17 cellular contexts compared by ENCODE assay signal in genomic region chr17:39643271-39643670, GRCh38. TPM values are rescaled to one million over a fixed set of nuclear protein-coding genes. Genes with fewer than 3 reads are reported as not detected.
DNase-seq lines count a peak whose midpoint lies in the region; ATAC-seq and TF ChIP-seq lines count a peak whose summit lies in the region.
"Had no signal": no experiment of that assay in that cellular context is flagged by ENCODE, and none has a peak within 500 bp of the region (broad histone marks: within the 10 kb centered on the region; RNA-seq: fewer than 3 reads in every experiment).

No MANE protein-coding gene starts in this region.

- no peaks in the 10 kb centered on the region for H3K9me3 Mint-ChIP-seq in activated T-cell treated with anti-CD3 and anti-CD28 coated beads, Interleukin-2, amount 50 U/mL, for 24 hours
- H3K9me3 Mint-ChIP-seq in dendritic cell treated with granulocyte-macrophage colony-stimulating factor and Interleukin-4, amounts not matched to agents 40 ng/mL and 50 ng/mL, for 4 days = no peaks in the 10 kb centered on the region
- H3K9me3 Mint-ChIP-seq in osteocyte (ENCODE audit: unreplicated experiment) = no peaks in the 10 kb centered on the region
- H3K9me3 Mint-ChIP-seq: activated T-cell treated with anti-CD3 and anti-CD28 coated beads, Interleukin-2, amount 50 U/mL, for 4 hours had no signal

- peaks cover 0 to 49% (median 5%) of the 10 kb centered on the region in 4 donors for H3K4me1 ChIP-seq in Peyer's patch

- H3K36me3 ChIP-seq in Peyer's patch = no peaks in the 10 kb centered on the region
- H3K36me3 ChIP-seq: thyroid gland had no signal

- H3K27ac Mint-ChIP-seq in activated T-cell treated with anti-CD3 and anti-CD28 coated beads, Interleukin-2, amount 50 U/mL, for 24 hours = peak overlapping the region; percentile 62
- H3K27ac Mint-ChIP-seq in dendritic cell treated with granulocyte-macrophage colony-stimulating factor and Interleukin-4, amounts not matched to agents 40 ng/mL and 50 ng/mL, for 4 days = peak overlapping the region; percentile 37
- H3K27ac Mint-ChIP-seq in osteocyte (ENCODE audit: unreplicated experiment) = peak overlapping the region; percentile 15

- H3K9me3 ChIP-seq in Peyer's patch = no peaks in the 10 kb centered on the region
- H3K9me3 ChIP-seq: thyroid gland had no signal

- ATAC-seq in GM18858 (IDR thresholded peaks at IDR 0.05; ENCODE audit: unreplicated experiment) = no peak
- ATAC-seq: activated T-cell treated with anti-CD3 and anti-CD28 coated beads, Interleukin-2, amount 50 U/mL, for 4 hours; GM12878; left lobe of liver had no signal

- H3K4me3 Mint-ChIP-seq in activated T-cell treated with anti-CD3 and anti-CD28 coated beads, Interleukin-2, amount 50 U/mL, for 24 hours = no peak overlapping the region
- H3K4me3 Mint-ChIP-seq in dendritic cell treated with granulocyte-macrophage colony-stimulating factor and Interleukin-4, amounts not matched to agents 40 ng/mL and 50 ng/mL, for 4 days = peak overlapping the region; percentile 60
- H3K4me3 Mint-ChIP-seq in osteocyte (ENCODE audit: unreplicated experiment) = no peak overlapping the region
- H3K4me3 Mint-ChIP-seq: activated T-cell treated with anti-CD3 and anti-CD28 coated beads, Interleukin-2, amount 50 U/mL, for 4 hours had no signal

- no peak overlapping the region for H3K27ac ChIP-seq in Peyer's patch
- H3K27ac ChIP-seq: thyroid gland had no signal

- no peak overlapping the region for H3K4me3 ChIP-seq in Peyer's patch
- H3K4me3 ChIP-seq: GM12878, thyroid gland had no signal

- no peaks in the 10 kb centered on the region for H3K27me3 ChIP-seq in Peyer's patch
- H3K27me3 ChIP-seq: thyroid gland had no signal

- DNase-seq in activated T-cell treated with anti-CD3 and anti-CD28 coated beads, Interleukin-2, amount 50 U/mL, for 24 hours = no peak
- DNase-seq in activated T-cell treated with anti-CD3 and anti-CD28 coated beads, Interleukin-2, amount 50 U/mL, for 48 hours = no peak
- DNase-seq in M059J (ENCODE audit: low read depth) = peak; percentile 64
- no peak for DNase-seq in osteocyte (ENCODE audit: extremely low spot score, unreplicated experiment)
- DNase-seq in Peyer's patch = no peak
- DNase-seq in stimulated activated CD4-positive, alpha-beta T cell treated with anti-CD3 and anti-CD28 coated beads, Interleukin-12 subunit alpha, Interleukin-12 subunit beta, amount 100 ng/mL, for 4 hours = no peak
- DNase-seq: activated CD4-positive, CD25-positive, alpha-beta regulatory T cell; activated T-cell treated with anti-CD3 and anti-CD28 coated beads, Interleukin-2, amount 50 U/mL, for 4 hours; DMS53; Karpas-422; NCI-H1930; small intestine; thyroid gland had no signal

- peaks cover 57% of the 10 kb centered on the region for H3K4me1 Mint-ChIP-seq in activated T-cell treated with anti-CD3 and anti-CD28 coated beads, Interleukin-2, amount 50 U/mL, for 24 hours (ENCODE audit: low read depth)
- H3K4me1 Mint-ChIP-seq in dendritic cell treated with granulocyte-macrophage colony-stimulating factor and Interleukin-4, amounts not matched to agents 40 ng/mL and 50 ng/mL, for 4 days (ENCODE audit: low read depth) = peaks cover 100% of the 10 kb centered on the region
- H3K4me1 Mint-ChIP-seq in osteocyte (ENCODE audit: unreplicated experiment) = peaks cover 45% of the 10 kb centered on the region

- intact Hi-C loops in dendritic cell treated with granulocyte-macrophage colony-stimulating factor and Interleukin-4, amounts not matched to agents 40 ng/mL and 50 ng/mL, for 4 days (cut with micrococcal nuclease) = loop anchor here (2.0 kb wide), 1 partner anchor 16 kb away; no protein-coding TSS in a partner anchor

- no peak for TF ChIP-seq CTCF in osteocyte (IDR thresholded peaks at IDR 0.05)
- no peak for TF ChIP-seq CTCF in Peyer's patch (IDR thresholded peaks at IDR 0.05)

- TF ChIP-seq POLR2A in Peyer's patch (IDR thresholded peaks at IDR 0.05) = no peak

- H3K27me3 Mint-ChIP-seq in activated T-cell treated with anti-CD3 and anti-CD28 coated beads, Interleukin-2, amount 50 U/mL, for 24 hours = no peaks in the 10 kb centered on the region
- no peaks in the 10 kb centered on the region for H3K27me3 Mint-ChIP-seq in dendritic cell treated with granulocyte-macrophage colony-stimulating factor and Interleukin-4, amounts not matched to agents 40 ng/mL and 50 ng/mL, for 4 days
- H3K27me3 Mint-ChIP-seq in osteocyte (ENCODE audit: unreplicated experiment) = no peaks in the 10 kb centered on the region

- peaks cover 8% of the 10 kb centered on the region for H3K36me3 Mint-ChIP-seq in activated T-cell treated with anti-CD3 and anti-CD28 coated beads, Interleukin-2, amount 50 U/mL, for 24 hours (ENCODE audit: low read depth)
- peaks cover 30% of the 10 kb centered on the region for H3K36me3 Mint-ChIP-seq in dendritic cell treated with granulocyte-macrophage colony-stimulating factor and Interleukin-4, amounts not matched to agents 40 ng/mL and 50 ng/mL, for 4 days (ENCODE audit: low read depth)
- no peaks in the 10 kb centered on the region for H3K36me3 Mint-ChIP-seq in osteocyte (ENCODE audit: unreplicated experiment)

RNA-seq across cellular contexts. Expression of gene STARD3, which starts 6.3 kb away (rescaled TPM):
- 20.8 and 33.1 TPM in 2 replicates for total RNA-seq in M059J (2014; rRNA removed; shearing (Covaris generic))
- total RNA-seq in osteocyte = 55.5 and 68.9 TPM in 2 replicates
- total RNA-seq in Peyer's patch = 100 to 1,000 TPM; 102 to 212 (median 145) TPM

RNA-seq across cellular contexts. Expression of gene PPP1R1B, which starts 16.5 kb away (rescaled TPM):
- total RNA-seq in M059J (2014; rRNA removed; shearing (Covaris generic)) = not detected in 2 replicates
- total RNA-seq in osteocyte (4.5 and 6.0 TPM in 2 replicates), Peyer's patch (100 to 1,000 TPM in 3 of 4 donors, 10 to 100 TPM in 1; 71.8 to 161 (median 125) TPM)
- total RNA-seq: GM12878 had no signal

RNA-seq across cellular contexts. Expression of gene TCAP, which starts 21.9 kb away (rescaled TPM):
- 0.05 TPM in 1 of 2 replicates, not detected in the other for total RNA-seq in M059J (2014; rRNA removed; shearing (Covaris generic))
- total RNA-seq in osteocyte (0.94 and 1.3 TPM in 2 replicates), Peyer's patch (1 to 10 TPM in 2 of 4 donors, under 1 TPM in 1, not detected in 1; 0.53 to 1.9 (median 1.1) TPM)

RNA-seq across cellular contexts. Expression of gene PNMT, which starts 25.0 kb away (rescaled TPM):
- not detected in 2 replicates for total RNA-seq in M059J (2014; rRNA removed; shearing (Covaris generic))
- 1.9 and 2.4 TPM in 2 replicates for total RNA-seq in osteocyte
- 10 to 100 TPM in 1 of 4 donors, 1 to 10 TPM in 3; 1.4 to 28.1 (median 1.8) TPM for total RNA-seq in Peyer's patch
- total RNA-seq: activated T-cell treated with anti-CD3 and anti-CD28 coated beads, Interleukin-2, amount 50 U/mL, for 4 hours; GM12878 had no signal

RNA-seq across cellular contexts. Expression of gene NEUROD2, which starts 35.6 kb away (rescaled TPM):
- not detected in 2 replicates for total RNA-seq in M059J (2014; rRNA removed; shearing (Covaris generic))
- not detected in 2 replicates for total RNA-seq in osteocyte
- total RNA-seq in Peyer's patch = not detected
- total RNA-seq: activated T-cell treated with anti-CD3 and anti-CD28 coated beads, Interleukin-2, amount 50 U/mL, for 4 hours; GM12878; left lobe of liver; thyroid gland had no signal

Comparison
In these comparisons a context has a peak if more than half of its experiments do, and no peak if none do; other contexts are left out.
1. RNA of gene PPP1R1B, which starts 16.5 kb away (total RNA-seq): 71.8 to 161 TPM in Peyer's patch; 4.5 to 6.0 TPM in osteocyte and not detected in M059J; every median in the first group is over 10 times any median in the second.
2. Peak in every context shown above with its lines, with median percentiles within 50 percentile points of each other: H3K27ac Mint-ChIP-seq.